Comparison of ENCODE assay signal across 1 cellular context in genomic region chr14:24146978-24147760, GRCh38.
TF ChIP-seq lines count a peak whose summit lies in the region.

RNF31 (plus strand) TSS chr14:24147498; CDS start chr14:24147699, 201 bp downstream.

TF ChIP-seq in HepG2, 621 proteins besides CTCF, POLR2A, EP300 and RAD21 (continued from another document and continues in another):
- TF ChIP-seq ZNF142 (CRISPR knock-in tag; IDR thresholded peaks at IDR 0.05) (no peak; the same call in 1 of the 2 replicates), PBX2 (CRISPR knock-in tag; IDR thresholded peaks at IDR 0.05) (0 out of 2 replicates have a peak, but pooled peaks have one; percentile 2), ZNF576 (CRISPR knock-in tag; IDR thresholded peaks at IDR 0.05) (no peak), SCMH1 (CRISPR knock-in tag; IDR thresholded peaks at IDR 0.05; ENCODE audit: borderline replicate concordance) (no peak), DBP (CRISPR knock-in tag; IDR thresholded peaks at IDR 0.05; ENCODE audit: not compliant biosample characterization) (peak; percentile 72), ZNF333 (CRISPR knock-in tag; IDR thresholded peaks at IDR 0.05; ENCODE audit: borderline replicate concordance) (peak; percentile 87; the same call in 1 of the 2 replicates), ZNF225 (CRISPR knock-in tag; IDR thresholded peaks at IDR 0.05) (peak; percentile 51; the same call in 1 of the 2 replicates), KDM2A (CRISPR knock-in tag; IDR thresholded peaks at IDR 0.05; ENCODE audit: borderline replicate concordance, low read depth) (peak; percentile 69; the same call in 1 of the 2 replicates), ZNF879 (CRISPR knock-in tag; IDR thresholded peaks at IDR 0.05) (peak; percentile 97), ZFAT (CRISPR knock-in tag; conservative IDR thresholded peaks at IDR 0.05) (no peak), ZNF431 (CRISPR knock-in tag; IDR thresholded peaks at IDR 0.05; ENCODE audit: borderline replicate concordance, low read depth) (no peak), MZF1 (CRISPR knock-in tag; IDR thresholded peaks at IDR 0.05; ENCODE audit: borderline replicate concordance) (peak; percentile 91; the same call in 1 of the 2 replicates), ZNF724P (CRISPR knock-in tag; IDR thresholded peaks at IDR 0.05; ENCODE audit: borderline replicate concordance) (peak; percentile 79; the same call in 1 of the 2 replicates), ARID4A (CRISPR knock-in tag; IDR thresholded peaks at IDR 0.05; ENCODE audit: borderline replicate concordance) (no peak), KAT8 (CRISPR knock-in tag; IDR thresholded peaks at IDR 0.05) (peak; percentile 84), PREB (CRISPR knock-in tag; IDR thresholded peaks at IDR 0.05) (peak; percentile 93; the same call in 1 of the 2 replicates), ZNF10 (CRISPR knock-in tag; IDR thresholded peaks at IDR 0.05; ENCODE audit: borderline replicate concordance, low read depth) (no peak), CERS6 (CRISPR knock-in tag; IDR thresholded peaks at IDR 0.05) (peak; percentile 22; the same call in 1 of the 2 replicates), HBP1 (CRISPR knock-in tag; IDR thresholded peaks at IDR 0.05; ENCODE audit: low read depth) (peak; percentile 66), ZNF605 (CRISPR knock-in tag; IDR thresholded peaks at IDR 0.05) (no peak), ZNF318 (CRISPR knock-in tag; IDR thresholded peaks at IDR 0.05) (no peak), SOX6 (IDR thresholded peaks at IDR 0.05) (no peak), SOX6 (CRISPR knock-in tag; IDR thresholded peaks at IDR 0.05) (peak; percentile 62), ZNF446 (CRISPR knock-in tag; IDR thresholded peaks at IDR 0.05) (no peak)
